In the genomic region with DNA sequence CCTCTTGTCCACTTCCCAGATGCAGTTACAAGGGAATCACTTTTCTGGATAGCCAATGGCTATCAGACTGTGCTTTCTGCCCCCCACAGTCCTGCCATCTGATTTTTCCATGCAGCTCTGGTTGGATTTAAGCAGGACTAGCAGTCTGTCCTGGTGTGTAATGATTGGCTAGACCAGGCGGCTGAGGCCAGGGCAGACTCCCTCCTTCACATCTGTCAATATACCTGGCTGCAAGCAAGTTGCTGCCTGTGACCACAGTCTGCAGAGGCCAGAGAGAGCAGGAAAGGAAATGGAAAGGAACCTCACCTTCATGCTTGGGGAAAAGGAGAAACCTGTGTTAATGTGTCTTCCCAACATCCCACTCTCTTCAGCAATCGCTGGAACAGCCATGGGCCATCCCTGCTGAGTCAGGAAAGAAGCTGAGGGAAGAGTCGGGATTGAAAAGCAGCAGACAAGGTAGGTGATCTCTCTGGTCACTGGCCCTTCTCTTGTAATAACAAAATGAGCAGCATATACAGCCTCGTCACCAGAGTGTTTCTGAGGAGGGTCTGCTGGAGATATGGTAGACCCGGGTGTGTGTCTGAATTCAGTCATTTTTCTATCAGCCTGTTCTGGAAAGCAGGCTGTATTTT, we compare ENCODE assay signal across 15 cellular contexts. TPM values are rescaled to one million over a fixed set of nuclear protein-coding genes. Genes with fewer than 3 reads are reported as not detected.
DNase-seq lines count a peak whose midpoint lies in the region; ATAC-seq and TF ChIP-seq lines count a peak whose summit lies in the region.
"Had no signal": no experiment of that assay in that cellular context is flagged by ENCODE, and none has a peak within 500 bp of the region (broad histone marks: within the 10 kb centered on the region; RNA-seq: fewer than 3 reads in every experiment).

No MANE protein-coding gene starts in this region.

- no peak overlapping the region for H3K4me3 Mint-ChIP-seq in activated CD4-positive, alpha-beta memory T cell treated with anti-CD3 and anti-CD28 coated beads, Interleukin-2, amount 10 ng/mL, durations not matched to agents 7 days and 5 days
- H3K4me3 Mint-ChIP-seq: mesothelial cell of epicardium; T-helper 2 cell treated with Interferon-gamma antibody and Interleukin-4, amounts not matched to agents 5 μg/mL and 100 μg/mL, for 36 hours had no signal

- no peaks in the 10 kb centered on the region for H3K9me3 Mint-ChIP-seq in activated CD4-positive, alpha-beta memory T cell treated with anti-CD3 and anti-CD28 coated beads, Interleukin-2, amount 10 ng/mL, durations not matched to agents 7 days and 5 days
- H3K9me3 Mint-ChIP-seq: T-helper 2 cell treated with Interferon-gamma antibody and Interleukin-4, amounts not matched to agents 5 μg/mL and 100 μg/mL, for 36 hours had no signal

- peak overlapping the region; percentile 97 for H3K27ac ChIP-seq in VCaP
- H3K27ac ChIP-seq: Peyer's patch, thyroid gland had no signal

- peaks cover 13% of the 10 kb centered on the region for H3K4me1 Mint-ChIP-seq in activated CD4-positive, alpha-beta memory T cell treated with anti-CD3 and anti-CD28 coated beads, Interleukin-2, amount 10 ng/mL, durations not matched to agents 7 days and 5 days

- CTCF ChIA-PET in activated CD4-positive, alpha-beta memory T cell treated with anti-CD3 and anti-CD28 coated beads, Interleukin-2, amount 10 ng/mL, durations not matched to agents 7 days and 5 days (lab: Charles Lee) = no interaction called here

- DNase-seq in HPDE6-E6E7 (ENCODE audit: extremely low spot score) (peak; percentile 54), kidney glomerular epithelial cell (lab: John Stamatoyannopoulos, UW) (peak; percentile 58), renal cortical epithelial cell (ENCODE audit: low read depth) (peak; percentile 72)
- DNase-seq in activated CD4-positive, alpha-beta memory T cell treated with anti-CD3 and anti-CD28 coated beads, Interleukin-2, amount 10 ng/mL, durations not matched to agents 7 days and 5 days = no peak
- no peak for DNase-seq in effector CD4-positive, alpha-beta T cell
- DNase-seq: activated CD4-positive, alpha-beta T cell treated with anti-CD3 and anti-CD28 coated beads, Interleukin-2, amount 50 U/mL, for 1 hour; BE2C; NCI-H2171; Peyer's patch; thyroid gland had no signal

- no peak overlapping the region for H3K27ac Mint-ChIP-seq in activated CD4-positive, alpha-beta memory T cell treated with anti-CD3 and anti-CD28 coated beads, Interleukin-2, amount 10 ng/mL, durations not matched to agents 7 days and 5 days
- H3K27ac Mint-ChIP-seq: mesothelial cell of epicardium; T-helper 2 cell treated with Interferon-gamma antibody and Interleukin-4, amounts not matched to agents 5 μg/mL and 100 μg/mL, for 36 hours had no signal

- POLR2A ChIA-PET in activated CD4-positive, alpha-beta memory T cell treated with anti-CD3 and anti-CD28 coated beads, Interleukin-2, amount 10 ng/mL, durations not matched to agents 7 days and 5 days (lab: Charles Lee) = no interaction called here

- H3K27me3 Mint-ChIP-seq in activated CD4-positive, alpha-beta memory T cell treated with anti-CD3 and anti-CD28 coated beads, Interleukin-2, amount 10 ng/mL, durations not matched to agents 7 days and 5 days = no peaks in the 10 kb centered on the region

- ATAC-seq in GM19397 (IDR thresholded peaks at IDR 0.05; ENCODE audit: unreplicated experiment) (no peak), GM21381 (IDR thresholded peaks at IDR 0.05; ENCODE audit: unreplicated experiment) (no peak)

- H3K36me3 Mint-ChIP-seq in activated CD4-positive, alpha-beta memory T cell treated with anti-CD3 and anti-CD28 coated beads, Interleukin-2, amount 10 ng/mL, durations not matched to agents 7 days and 5 days (ENCODE audit: low read depth) = peaks cover 8% of the 10 kb centered on the region

- TF ChIP-seq CTCF in VCaP (conservative IDR thresholded peaks at IDR 0.05) = no peak

RNA-seq across cellular contexts. Expression of a gene that starts 57.9 kb away (rescaled TPM):
- total RNA-seq in renal cortical epithelial cell = 8.9 and 36.4 TPM in 2 replicates
- 10 to 100 TPM; 12.1 to 13.2 TPM for total RNA-seq in activated CD4-positive, alpha-beta memory T cell treated with anti-CD3 and anti-CD28 coated beads, Interleukin-2, amount 10 ng/mL, durations not matched to agents 7 days and 5 days

Comparison
In these comparisons a context has a peak if more than half of its experiments do, and no peak if none do; other contexts are left out.
1. DNase-seq: peak in HPDE6-E6E7 (single experiment), kidney glomerular epithelial cell (single experiment) and renal cortical epithelial cell (single experiment); none in activated CD4-positive, alpha-beta memory T cell treated with anti-CD3 and anti-CD28 coated beads, Interleukin-2, amount 10 ng/mL, durations not matched to agents 7 days and 5 days (single experiment) and effector CD4-positive, alpha-beta T cell (single experiment).